8 cellular contexts compared by ENCODE assay signal in genomic region chr4:40749717-40750460, GRCh38. TPM values are rescaled to one million over a fixed set of nuclear protein-coding genes. Genes with fewer than 3 reads are reported as not detected.
A peak's percentile ranks its signal among the peaks of the same experiment; 100 is the strongest.
DNase-seq lines count a peak whose midpoint lies in the region; ATAC-seq and TF ChIP-seq lines count a peak whose summit lies in the region.

TSS of gene NSUN7 (plus strand) at chr4:40749955. CDS start at chr4:40750694, 739 bp downstream.

- peaks cover 34% of the 10 kb centered on the region for H3K27me3 Mint-ChIP-seq in brain

- H3K36me3 Mint-ChIP-seq in brain: peaks cover 15% of the 10 kb centered on the region

- H3K4me1 Mint-ChIP-seq in brain: peaks cover 16% of the 10 kb centered on the region

- ATAC-seq in HG02870 (IDR thresholded peaks at IDR 0.05; ENCODE audit: unreplicated experiment) (peak; percentile 51), HG03135 (IDR thresholded peaks at IDR 0.05; ENCODE audit: unreplicated experiment) (no peak)

- peak; percentile 93 for DNase-seq in ELF-1 (ENCODE audit: low read depth, low spot score)
- peak; percentile 32 for DNase-seq in NCI-H748 treated with DMSO at 0.1 percent for 48 hours (lab: John Stamatoyannopoulos, UW)
- DNase-seq in kidney tubule cell (ENCODE audit: low spot score): peak; percentile 75
- DNase-seq in stimulated activated CD4-positive, alpha-beta T cell treated with anti-CD3 and anti-CD28 coated beads, Interleukin-4, amount 100 ng/mL, for 1 hour: peak; percentile 36
- no peak for DNase-seq in HuH-7 (ENCODE audit: low spot score)

- H3K4me3 Mint-ChIP-seq in brain: peak within 1 kb of the TSS; percentile 78 to 89 (median 82)

- no peak for TF ChIP-seq CTCF in brain (conservative IDR thresholded peaks at IDR 0.05)

- peak within 1 kb of the TSS in 3 of 5 experiments; percentile 64 to 81 (median 70) for H3K27ac Mint-ChIP-seq in brain

- peaks cover 3 to 16% (median 12%) of the 10 kb centered on the region in 5 experiments for H3K9me3 Mint-ChIP-seq in brain

RNA-seq across cellular contexts. Expression of gene NSUN7, which starts in this region (rescaled TPM):
- polyA plus RNA-seq in brain (ENCODE audit: insufficient read depth, low read depth, low replicate concordance): 6.9 TPM
